Comparison of ENCODE assay signal across 24 cellular contexts in genomic region chr3:46861996-46862688, GRCh38. TPM values are rescaled to one million over a fixed set of nuclear protein-coding genes. Genes with fewer than 3 reads are reported as not detected.
DNase-seq lines count a peak whose midpoint lies in the region; ATAC-seq and TF ChIP-seq lines count a peak whose summit lies in the region.
"Had no signal": no experiment of that assay in that cellular context is flagged by ENCODE, and none has a peak within 500 bp of the region (broad histone marks: within the 10 kb centered on the region; RNA-seq: fewer than 3 reads in every experiment).

No MANE protein-coding gene starts in this region.

- 87% methylated on average over 8 of the region's 8 CpGs for WGBS in right cardiac atrium
- WGBS in sigmoid colon, 2 donors = 92 to 95% methylated on average over 8 of the region's 8 CpGs

- H3K36me3 Mint-ChIP-seq in chondrocyte (ENCODE audit: low read depth) = no peaks in the 10 kb centered on the region
- no peaks in the 10 kb centered on the region for H3K36me3 Mint-ChIP-seq in T-helper 2 cell treated with Interferon-gamma antibody and Interleukin-4, amounts not matched to agents 5 μg/mL and 100 μg/mL, for 36 hours (ENCODE audit: low read depth)
- H3K36me3 Mint-ChIP-seq: CD4-positive, CD25-positive, alpha-beta regulatory T cell; memory B cell had no signal

- DNase-seq in chondrocyte (ENCODE audit: low spot score) (peak; percentile 59), right cardiac atrium (peak; percentile 5 to 29 (median 14)), sigmoid colon (peak; percentile 40), NCI-H2107 treated with DMSO at 0.1 percent for 48 hours (lab: John Stamatoyannopoulos, UW; ENCODE audit: unreplicated experiment) (no peak)
- no peak for DNase-seq in T-helper 2 cell treated with Interferon-gamma antibody and Interleukin-4, amounts not matched to agents 5 μg/mL and 100 μg/mL, for 36 hours (ENCODE audit: low spot score)
- no peak for DNase-seq in activated T-cell treated with anti-CD3 and anti-CD28 coated beads, Interleukin-2, amount 50 U/mL, for 1 hour
- DNase-seq: activated B cell treated with CpG ODN at 0.5 μM for 24 hours; activated CD4-positive, alpha-beta memory T cell treated with anti-CD3 and anti-CD28 coated beads, Interleukin-2, amount 10 ng/mL, durations not matched to agents 7 days and 5 days; activated gamma-delta T cell treated with Interleukin-2 at 50 U/mL for 16 hours; amygdala; CD4-positive, CD25-positive, alpha-beta regulatory T cell; kidney glomerular epithelial cell; NCI-H1417; NCI-H2081; NCI-H446; occipital lobe; OCI-M1; stimulated activated CD4-positive, alpha-beta T cell treated with anti-CD3 and anti-CD28 coated beads, Interleukin-15, amount 100 ng/mL, for 24 hours; stimulated activated naive CD8-positive, alpha-beta T cell treated with anti-CD3 and anti-CD28 coated beads, Interleukin-15, amount 100 ng/mL, for 72 hours; T-helper 9 cell; transverse colon had no signal

- POLR2A ChIA-PET in HEK293 (lab: Yijun Ruan, JAX) = no interaction called here

- H3K9me3 Mint-ChIP-seq in chondrocyte (ENCODE audit: low read depth) = no peaks in the 10 kb centered on the region
- no peaks in the 10 kb centered on the region for H3K9me3 Mint-ChIP-seq in T-helper 2 cell treated with Interferon-gamma antibody and Interleukin-4, amounts not matched to agents 5 μg/mL and 100 μg/mL, for 36 hours
- H3K9me3 Mint-ChIP-seq: activated B cell treated with CpG ODN at 0.5 μM for 24 hours; activated CD4-positive, alpha-beta memory T cell treated with anti-CD3 and anti-CD28 coated beads, Interleukin-2, amount 10 ng/mL, durations not matched to agents 7 days and 5 days; CD4-positive, CD25-positive, alpha-beta regulatory T cell; memory B cell; stimulated activated naive CD8-positive, alpha-beta T cell treated with anti-CD3 and anti-CD28 coated beads, Interleukin-15, amount 100 ng/mL, for 72 hours had no signal

- no peak for TF ChIP-seq CTCF in HEK293 (tag by site-specific recombination; IDR thresholded peaks at IDR 0.05)
- no peak for TF ChIP-seq CTCF in chondrocyte (IDR thresholded peaks at IDR 0.05)
- no peak for TF ChIP-seq CTCF in sigmoid colon (IDR thresholded peaks at IDR 0.05)

- H3K4me1 Mint-ChIP-seq in chondrocyte (ENCODE audit: low read depth) = peaks cover 2% of the 10 kb centered on the region
- H3K4me1 Mint-ChIP-seq in T-helper 2 cell treated with Interferon-gamma antibody and Interleukin-4, amounts not matched to agents 5 μg/mL and 100 μg/mL, for 36 hours (ENCODE audit: low read depth) = no peaks in the 10 kb centered on the region
- H3K4me1 Mint-ChIP-seq: activated B cell treated with CpG ODN at 0.5 μM for 24 hours; activated CD4-positive, alpha-beta memory T cell treated with anti-CD3 and anti-CD28 coated beads, Interleukin-2, amount 10 ng/mL, durations not matched to agents 7 days and 5 days; CD4-positive, CD25-positive, alpha-beta regulatory T cell; stimulated activated naive CD8-positive, alpha-beta T cell treated with anti-CD3 and anti-CD28 coated beads, Interleukin-15, amount 100 ng/mL, for 72 hours had no signal

- H3K4me3 Mint-ChIP-seq in chondrocyte (ENCODE audit: unreplicated experiment) = no peak overlapping the region
- no peak overlapping the region for H3K4me3 Mint-ChIP-seq in T-helper 2 cell treated with Interferon-gamma antibody and Interleukin-4, amounts not matched to agents 5 μg/mL and 100 μg/mL, for 36 hours
- H3K4me3 Mint-ChIP-seq: activated B cell treated with CpG ODN at 0.5 μM for 24 hours; activated CD4-positive, alpha-beta memory T cell treated with anti-CD3 and anti-CD28 coated beads, Interleukin-2, amount 10 ng/mL, durations not matched to agents 7 days and 5 days; CD4-positive, CD25-positive, alpha-beta regulatory T cell; memory B cell; stimulated activated naive CD8-positive, alpha-beta T cell treated with anti-CD3 and anti-CD28 coated beads, Interleukin-15, amount 100 ng/mL, for 72 hours had no signal

- H3K27me3 ChIP-seq in right cardiac atrium (ENCODE audit: control insufficient read depth, insufficient read depth) (no peaks in the 10 kb centered on the region), sigmoid colon (no peaks in the 10 kb centered on the region)
- H3K27me3 ChIP-seq: transverse colon had no signal

- H3K4me3 ChIP-seq in HEK293 (ENCODE audit: low read depth, low read length) (no peak overlapping the region), right cardiac atrium (ENCODE audit: low read length) (peak overlapping the region; percentile 7), sigmoid colon (no peak overlapping the region)
- H3K4me3 ChIP-seq: transverse colon had no signal

- intact Hi-C loops in right cardiac atrium (cut with DNase I) = loop anchor here in 2 of 4 donors (5.0 to 10.0 kb wide), 2 partner anchors 35 to 157 kb away; partner anchors contain the start of gene TMIE (in 1 of the 2)
- intact Hi-C loops in sigmoid colon (cut with DNase I) = no loop called here

- peaks cover 20% of the 10 kb centered on the region for H3K27me3 Mint-ChIP-seq in chondrocyte (ENCODE audit: low read depth)
- no peaks in the 10 kb centered on the region for H3K27me3 Mint-ChIP-seq in T-helper 2 cell treated with Interferon-gamma antibody and Interleukin-4, amounts not matched to agents 5 μg/mL and 100 μg/mL, for 36 hours (ENCODE audit: low read depth)
- H3K27me3 Mint-ChIP-seq: activated CD4-positive, alpha-beta memory T cell treated with anti-CD3 and anti-CD28 coated beads, Interleukin-2, amount 10 ng/mL, durations not matched to agents 7 days and 5 days; CD4-positive, CD25-positive, alpha-beta regulatory T cell had no signal

- H3K4me1 ChIP-seq in HEK293 (ENCODE audit: control insufficient read depth, insufficient read depth, low read length) (no peaks in the 10 kb centered on the region), right cardiac atrium (ENCODE audit: control insufficient read depth, insufficient read depth, low read length) (peaks cover 8% of the 10 kb centered on the region), sigmoid colon (peaks cover 0 to 9% (median 6%) of the 10 kb centered on the region in 4 donors)

- TF ChIP-seq EP300 in sigmoid colon (IDR thresholded peaks at IDR 0.05) = no peak

- CTCF ChIA-PET in HEK293 (lab: Yijun Ruan, JAX) = interaction anchor here (0.7 to 1.0 kb wide), 2 partner anchors 33 to 71 kb away, joined by 3 to 4 read pairs; no protein-coding TSS in a partner anchor

- no peak overlapping the region for H3K27ac Mint-ChIP-seq in chondrocyte (ENCODE audit: unreplicated experiment)
- H3K27ac Mint-ChIP-seq in T-helper 2 cell treated with Interferon-gamma antibody and Interleukin-4, amounts not matched to agents 5 μg/mL and 100 μg/mL, for 36 hours = no peak overlapping the region
- H3K27ac Mint-ChIP-seq: activated B cell treated with CpG ODN at 0.5 μM for 24 hours; activated CD4-positive, alpha-beta memory T cell treated with anti-CD3 and anti-CD28 coated beads, Interleukin-2, amount 10 ng/mL, durations not matched to agents 7 days and 5 days; CD4-positive, CD25-positive, alpha-beta regulatory T cell; memory B cell had no signal

- no peak for TF ChIP-seq POLR2A in sigmoid colon (IDR thresholded peaks at IDR 0.05)

- no peaks in the 10 kb centered on the region for H3K9me3 ChIP-seq in HEK293 (ENCODE audit: control insufficient read depth, insufficient read depth, low read depth, low read length)
- H3K9me3 ChIP-seq in right cardiac atrium (ENCODE audit: control insufficient read depth, low read length) = no peaks in the 10 kb centered on the region
- no peaks in the 10 kb centered on the region for H3K9me3 ChIP-seq in sigmoid colon
- H3K9me3 ChIP-seq: transverse colon had no signal

- ATAC-seq in right cardiac atrium = no peak
- ATAC-seq: stimulated activated naive CD8-positive, alpha-beta T cell treated with anti-CD3 and anti-CD28 coated beads, Interleukin-15, amount 100 ng/mL, for 72 hours had no signal

- H3K36me3 ChIP-seq in HEK293 (ENCODE audit: control insufficient read depth in 2 of 2, insufficient read depth in 1 of 2, low read length in 2 of 2) = no peaks in the 10 kb centered on the region
- H3K36me3 ChIP-seq in sigmoid colon = no peaks in the 10 kb centered on the region
- H3K36me3 ChIP-seq: transverse colon had no signal

- H3K27ac ChIP-seq in HEK293 (ENCODE audit: extremely low read depth, low read depth, low read length) (no peak overlapping the region), right cardiac atrium (ENCODE audit: low read length) (peak overlapping the region; percentile 71), sigmoid colon (no peak overlapping the region)
- H3K27ac ChIP-seq: transverse colon had no signal

TF ChIP-seq in HEK293, 187 proteins besides CTCF, POLR2A, EP300 and RAD21:
- TF ChIP-seq SCRT2 (tag by site-specific recombination; IDR thresholded peaks at IDR 0.05) = no peak
- 0 out of 2 replicates have a peak, but pooled peaks have one; percentile 38 for TF ChIP-seq ZNF677 (tag by site-specific recombination; IDR thresholded peaks at IDR 0.05)

RNA-seq across cellular contexts. Expression of gene MYL3, which starts 1.1 kb away (rescaled TPM):
- total RNA-seq in chondrocyte (0.22 to 0.82 TPM in 2 of 3 replicates, not detected in the other), right cardiac atrium (100 to 1,000 TPM in 3 of 4 donors, 10 to 100 TPM in 1; 42.7 to 442 (median 293) TPM), sigmoid colon (10 to 100 TPM in 1 of 4 donors, 1 to 10 TPM in 3; 1.5 to 10.8 (median 2.7) TPM)
- polyA plus RNA-seq in right cardiac atrium (1,012 TPM), sigmoid colon (10 to 100 TPM in 1 of 3 donors, 1 to 10 TPM in 2; 2.4 to 11.8 (median 8.4) TPM)
- total RNA-seq: activated B cell treated with CpG ODN at 0.5 μM for 24 hours; activated CD4-positive, alpha-beta memory T cell treated with anti-CD3 and anti-CD28 coated beads, Interleukin-2, amount 10 ng/mL, durations not matched to agents 7 days and 5 days; CD4-positive, CD25-positive, alpha-beta regulatory T cell; dermis microvascular lymphatic vessel endothelial cell; occipital lobe had no signal
- polyA plus RNA-seq: CD4-positive, CD25-positive, alpha-beta regulatory T cell had no signal

RNA-seq across cellular contexts. Expression of gene PTH1R, which starts 15.4 kb away (rescaled TPM):
- 2.4 to 6.3 TPM (median 3.1 TPM) in 3 replicates for total RNA-seq in chondrocyte
- 10 to 100 TPM in 3 of 4 donors, 1 to 10 TPM in 1; 9.3 to 15.6 (median 12.6) TPM for total RNA-seq in right cardiac atrium
- 18.5 TPM for polyA plus RNA-seq in right cardiac atrium
- total RNA-seq in sigmoid colon = 1 to 10 TPM; 3.6 to 9.0 (median 6.0) TPM
- 1 to 10 TPM; 1.2 to 5.2 (median 3.6) TPM for polyA plus RNA-seq in sigmoid colon
- total RNA-seq: activated B cell treated with CpG ODN at 0.5 μM for 24 hours; activated CD4-positive, alpha-beta memory T cell treated with anti-CD3 and anti-CD28 coated beads, Interleukin-2, amount 10 ng/mL, durations not matched to agents 7 days and 5 days; CD4-positive, CD25-positive, alpha-beta regulatory T cell had no signal
- polyA plus RNA-seq: CD4-positive, CD25-positive, alpha-beta regulatory T cell had no signal

Comparison
In these comparisons a context has a peak if more than half of its experiments do, and no peak if none do; other contexts are left out.
1. DNase-seq: peak in chondrocyte (single experiment), right cardiac atrium (3 of 3) and sigmoid colon (single experiment); none in T-helper 2 cell treated with Interferon-gamma antibody and Interleukin-4, amounts not matched to agents 5 μg/mL and 100 μg/mL, for 36 hours (single experiment), activated T-cell treated with anti-CD3 and anti-CD28 coated beads, Interleukin-2, amount 50 U/mL, for 1 hour (single experiment) and NCI-H2107 treated with DMSO at 0.1 percent for 48 hours (single experiment).